ENCODE assay signal across 8 cellular contexts in genomic region chr19:3359850-3360493, GRCh38. TPM values are rescaled to one million over a fixed set of nuclear protein-coding genes. Genes with fewer than 3 reads are reported as not detected.
DNase-seq lines count a peak whose midpoint lies in the region; ATAC-seq and TF ChIP-seq lines count a peak whose summit lies in the region.

No MANE protein-coding gene starts in this region.

- H3K27me3 ChIP-seq in mesendoderm (ENCODE audit: insufficient read depth, low read length, poor library complexity) (peaks cover 62% of the 10 kb centered on the region), upper lobe of left lung (no peaks in the 10 kb centered on the region)

- H3K27ac ChIP-seq in mesendoderm (ENCODE audit: low read depth, low read length) (no peak overlapping the region), upper lobe of left lung (peak overlapping the region; percentile 96 to 100 (median 98))

- TF ChIP-seq EP300 in upper lobe of left lung (IDR thresholded peaks at IDR 0.05), result no peak

- no peak for TF ChIP-seq POLR2A in upper lobe of left lung (IDR thresholded peaks at IDR 0.05)

- DNase-seq in 8988T (peak; percentile 74), RPMI8226 (peak; percentile 51), cardiac fibroblast (ENCODE audit: low read depth in 2 of 2) (no peak), mesendoderm (no peak), upper lobe of left lung (peak in 1 of 2 donors; percentile 91)

- H3K4me1 ChIP-seq in mesendoderm (ENCODE audit: control insufficient read depth, low read depth, low read length), result no peaks in the 10 kb centered on the region
- peaks cover 21 to 41% (median 28%) of the 10 kb centered on the region in 4 donors for H3K4me1 ChIP-seq in upper lobe of left lung

- peak overlapping the region; percentile 39 for H3K4ac ChIP-seq in mesendoderm (ENCODE audit: low read depth, low read length)

- no peak overlapping the region for H2AK5ac ChIP-seq in mesendoderm (ENCODE audit: low read length)

- WGBS in mesendoderm (ENCODE audit: extremely low coverage, insufficient coverage, low lambda C conversion rate), result no CpG with 5 or more reads among the region's 101 CpGs
- WGBS in upper lobe of left lung, 2 donors, result 0% methylated on average over 9 of the region's 101 CpGs; no CpG with 5 or more reads in 1 of the 2 donors

- H3K9ac ChIP-seq in mesendoderm (ENCODE audit: low read length), result no peak overlapping the region

- no peak overlapping the region for H3K23ac ChIP-seq in mesendoderm (ENCODE audit: low read length)

- H3K36me3 ChIP-seq in mesendoderm (ENCODE audit: control insufficient read depth, insufficient read depth, low read length), result no peaks in the 10 kb centered on the region
- no peaks in the 10 kb centered on the region for H3K36me3 ChIP-seq in upper lobe of left lung

- peak overlapping the region; percentile 30 for H3K18ac ChIP-seq in mesendoderm (ENCODE audit: low read length)

- no peak overlapping the region for H4K8ac ChIP-seq in mesendoderm (ENCODE audit: low read depth, low read length)

- H2BK15ac ChIP-seq in mesendoderm (replicated peaks; ENCODE audit: low read depth), result no peak overlapping the region

- no peaks in the 10 kb centered on the region for H3K9me3 ChIP-seq in upper lobe of left lung

- no peak overlapping the region for H2BK120ac ChIP-seq in mesendoderm (ENCODE audit: low read depth, low read length)

- peak overlapping the region; percentile 72 to 80 for H3K4me3 ChIP-seq in cardiac fibroblast (replicated peaks in 1 of 2; ENCODE audit: low read depth in 2 of 2, low read length in 2 of 2)
- H3K4me3 ChIP-seq in mesendoderm (ENCODE audit: low read length), result no peak overlapping the region
- peak overlapping the region; percentile 89 to 99 (median 98) for H3K4me3 ChIP-seq in upper lobe of left lung

- H3K4me2 ChIP-seq in mesendoderm (ENCODE audit: low read length), result no peak overlapping the region

- no peak overlapping the region for H4K5ac ChIP-seq in mesendoderm (ENCODE audit: low read length)

- H3K79me1 ChIP-seq in mesendoderm (ENCODE audit: low read length), result no peaks in the 10 kb centered on the region

- TF ChIP-seq CTCF in cardiac fibroblast (IDR thresholded peaks at IDR 0.05; ENCODE audit: low read depth, low read length) (no peak), upper lobe of left lung (IDR thresholded peaks at IDR 0.05) (no peak)

- H3K56ac ChIP-seq in mesendoderm (ENCODE audit: low read length), result peak overlapping the region; percentile 17

- no peak overlapping the region for H2BK5ac ChIP-seq in mesendoderm (ENCODE audit: low read length)

- H3K79me2 ChIP-seq in mesendoderm (ENCODE audit: control insufficient read depth, insufficient read depth, low read length), result no peaks in the 10 kb centered on the region

- ATAC-seq in GM18511 (IDR thresholded peaks at IDR 0.05; ENCODE audit: unreplicated experiment) (peak; percentile 12), upper lobe of left lung (ENCODE audit: low FRiP score in 2 of 2) (peak in 1 of 2 donors; percentile 13), GM21528 (IDR thresholded peaks at IDR 0.05; ENCODE audit: low FRiP score, unreplicated experiment) (no peak), HG03025 (IDR thresholded peaks at IDR 0.05; ENCODE audit: low FRiP score, unreplicated experiment) (no peak)

RNA-seq across cellular contexts. Expression of gene NFIC, which starts 6.4 kb away (rescaled TPM):
- 8.8 TPM for polyA plus RNA-seq in mesendoderm (2013, experiment 1 of 2)
- 8.8 TPM for polyA plus RNA-seq in mesendoderm (2013, experiment 2 of 2)
- 100 to 1,000 TPM in 5 of 6 donors, 10 to 100 TPM in 1; 96.1 to 175 (median 154) TPM for total RNA-seq in upper lobe of left lung

Comparison
In these comparisons a context has a peak if more than half of its experiments do, and no peak if none do; other contexts are left out.
1. DNase-seq: peak in 8988T (single experiment) and RPMI8226 (single experiment); none in cardiac fibroblast (0 of 2) and mesendoderm (single experiment).